In the genomic region with DNA sequence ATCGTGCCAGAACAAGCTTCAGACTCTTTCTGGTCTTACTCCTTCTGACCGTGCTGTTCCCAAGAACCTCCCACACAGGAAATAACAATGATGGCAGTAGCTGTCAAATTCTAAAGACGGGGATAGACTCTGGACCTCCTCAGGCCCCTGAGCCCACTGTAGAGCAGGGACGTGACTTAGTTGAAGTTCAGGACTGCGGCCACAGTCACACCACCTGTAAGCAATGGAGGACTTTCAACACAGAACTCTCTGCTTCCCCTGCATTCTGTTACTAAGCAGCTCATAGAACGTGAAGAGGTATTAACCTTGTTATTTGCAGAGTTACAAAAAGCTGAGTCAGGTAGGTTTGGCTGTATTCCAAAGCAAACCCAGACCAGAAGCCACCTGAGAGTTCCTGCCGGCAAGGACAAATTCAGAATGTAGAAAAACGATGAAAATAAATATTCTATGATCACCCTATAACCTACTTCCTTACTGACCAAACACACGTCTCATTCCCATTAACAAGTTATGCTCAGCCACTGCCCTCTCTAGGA, we compare ENCODE assay signal across 12 cellular contexts. TPM values are rescaled to one million over a fixed set of nuclear protein-coding genes. Genes with fewer than 3 reads are reported as not detected.
A peak's percentile ranks its signal among the peaks of the same experiment; 100 is the strongest.
DNase-seq lines count a peak whose midpoint lies in the region; ATAC-seq lines count a peak whose summit lies in the region.
"Had no signal": no experiment of that assay in that cellular context is flagged by ENCODE, and none has a peak within 500 bp of the region (broad histone marks: within the 10 kb centered on the region; RNA-seq: fewer than 3 reads in every experiment).

No MANE protein-coding gene starts in this region.

- DNase-seq in Daoy (ENCODE audit: low read depth) (peak; percentile 15), NCI-H510A treated with DMSO at 0.1 percent for 48 hours (lab: John Stamatoyannopoulos, UW) (peak; percentile 85), epithelial cell of prostate (ENCODE audit: low read depth, low spot score) (peak; percentile 64), renal cortical epithelial cell (ENCODE audit: low read depth) (peak; percentile 92), HuH-7.5 (ENCODE audit: low spot score) (no peak)
- no peak for DNase-seq in T-helper 2 cell treated with Interferon-gamma antibody and Interleukin-4, amounts not matched to agents 5 μg/mL and 100 μg/mL, for 36 hours (ENCODE audit: low spot score)
- DNase-seq: left ventricle myocardium inferior, NCI-H1436 had no signal

- no peak for ATAC-seq in HG02852 (IDR thresholded peaks at IDR 0.05; ENCODE audit: unreplicated experiment)
- no peak for ATAC-seq in HG03095 (IDR thresholded peaks at IDR 0.05; ENCODE audit: unreplicated experiment)

- H3K27ac ChIP-seq in epithelial cell of prostate: peak overlapping the region; percentile 99
- H3K27ac ChIP-seq: esophagus muscularis mucosa, left ventricle myocardium inferior, right atrium auricular region had no signal

- H3K9me3 Mint-ChIP-seq in T-helper 2 cell treated with Interferon-gamma antibody and Interleukin-4, amounts not matched to agents 5 μg/mL and 100 μg/mL, for 36 hours: no peaks in the 10 kb centered on the region

- peaks cover 2% of the 10 kb centered on the region for H3K27me3 Mint-ChIP-seq in T-helper 2 cell treated with Interferon-gamma antibody and Interleukin-4, amounts not matched to agents 5 μg/mL and 100 μg/mL, for 36 hours (ENCODE audit: low read depth)

- H3K27ac Mint-ChIP-seq in T-helper 2 cell treated with Interferon-gamma antibody and Interleukin-4, amounts not matched to agents 5 μg/mL and 100 μg/mL, for 36 hours: no peak overlapping the region

- no peak overlapping the region for H3K4me3 Mint-ChIP-seq in T-helper 2 cell treated with Interferon-gamma antibody and Interleukin-4, amounts not matched to agents 5 μg/mL and 100 μg/mL, for 36 hours

- no peaks in the 10 kb centered on the region for H3K36me3 Mint-ChIP-seq in T-helper 2 cell treated with Interferon-gamma antibody and Interleukin-4, amounts not matched to agents 5 μg/mL and 100 μg/mL, for 36 hours (ENCODE audit: low read depth)

- peaks cover 3% of the 10 kb centered on the region for H3K4me1 Mint-ChIP-seq in T-helper 2 cell treated with Interferon-gamma antibody and Interleukin-4, amounts not matched to agents 5 μg/mL and 100 μg/mL, for 36 hours (ENCODE audit: low read depth)

RNA-seq across cellular contexts. Expression of gene TMEM45B, which starts 12.7 kb away (rescaled TPM):
- total RNA-seq in Daoy (2014; rRNA removed; shearing (Covaris generic)): not detected in 2 replicates
- 0.50 and 5.0 TPM in 2 replicates for total RNA-seq in renal cortical epithelial cell
- total RNA-seq: left ventricle myocardium inferior, right atrium auricular region had no signal

Comparison
In these comparisons a context has a peak if more than half of its experiments do, and no peak if none do; other contexts are left out.
1. DNase-seq: peak in Daoy (single experiment), NCI-H510A treated with DMSO at 0.1 percent for 48 hours (single experiment), epithelial cell of prostate (single experiment) and renal cortical epithelial cell (single experiment); none in T-helper 2 cell treated with Interferon-gamma antibody and Interleukin-4, amounts not matched to agents 5 μg/mL and 100 μg/mL, for 36 hours (single experiment) and HuH-7.5 (single experiment).